18 cellular contexts compared by ENCODE assay signal in the genomic region with DNA sequence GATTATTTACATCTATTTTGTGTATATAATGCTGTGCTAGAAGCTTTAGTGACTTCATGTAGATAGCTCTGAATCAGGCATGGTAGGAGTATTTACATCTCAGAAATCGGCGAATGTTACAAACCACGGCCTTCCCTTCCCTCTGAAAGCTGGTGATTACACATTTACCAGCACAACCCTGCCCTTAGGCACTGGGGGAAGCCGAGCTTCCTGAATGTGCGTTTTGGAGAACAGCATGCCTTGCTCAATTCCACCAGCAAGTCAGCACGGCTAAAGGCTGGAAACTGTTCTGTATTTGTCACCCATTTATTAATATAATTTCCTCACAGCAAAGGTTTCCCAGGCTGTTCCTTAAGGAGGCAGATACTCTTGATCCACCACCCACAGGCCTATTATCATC. TPM values are rescaled to one million over a fixed set of nuclear protein-coding genes. Genes with fewer than 3 reads are reported as not detected.
DNase-seq lines count a peak whose midpoint lies in the region; ATAC-seq and FAIRE-seq lines count a peak whose summit lies in the region.
"Had no signal": no experiment of that assay in that cellular context is flagged by ENCODE, and none has a peak within 500 bp of the region (broad histone marks: within the 10 kb centered on the region; RNA-seq: fewer than 3 reads in every experiment).

No MANE protein-coding gene starts in this region.

- no peak overlapping the region for H4K91ac ChIP-seq in trophoblast cell (ENCODE audit: low read depth, low read length)

- no peak overlapping the region for H3K14ac ChIP-seq in trophoblast cell (ENCODE audit: low read length)

- no peaks in the 10 kb centered on the region for H3K36me3 ChIP-seq in SK-N-MC (ENCODE audit: insufficient read depth, low read length)
- no peaks in the 10 kb centered on the region for H3K36me3 ChIP-seq in trophoblast cell (ENCODE audit: control insufficient read depth in 1 of 2, insufficient read depth in 2 of 2, low read length in 2 of 2)
- no peaks in the 10 kb centered on the region for H3K36me3 ChIP-seq in aorta (ENCODE audit: control insufficient read depth in 1 of 2, insufficient read depth in 2 of 2, low read length in 1 of 2)
- H3K36me3 ChIP-seq: Peyer's patch, SJCRH30 had no signal

- no peak overlapping the region for H3K9ac ChIP-seq in SK-N-MC (ENCODE audit: insufficient read length)
- H3K9ac ChIP-seq in trophoblast cell (ENCODE audit: low read length), result no peak overlapping the region

- H3K18ac ChIP-seq in trophoblast cell (ENCODE audit: low read length), result no peak overlapping the region

- H3K27me3 ChIP-seq in trophoblast cell (ENCODE audit: insufficient read depth, low read length) (no peaks in the 10 kb centered on the region), aorta (ENCODE audit: control insufficient read depth in 1 of 2, insufficient read depth in 2 of 2, low read length in 1 of 2) (no peaks in the 10 kb centered on the region)
- H3K27me3 ChIP-seq: Peyer's patch, SJCRH30 had no signal

- WGBS in trophoblast cell (ENCODE audit: extremely low coverage, insufficient coverage, insufficient read length), result no CpG with 5 or more reads among the region's 6 CpGs
- 59 to 69% methylated on average over 6 of the region's 6 CpGs for WGBS in aorta, 2 donors

- no peak overlapping the region for H4K12ac ChIP-seq in trophoblast cell (ENCODE audit: low read depth, low read length)

- ATAC-seq in aorta (ENCODE audit: low FRiP score), result no peak

- no peak overlapping the region for H2BK120ac ChIP-seq in trophoblast cell (ENCODE audit: insufficient read depth, low read length, poor library complexity)

- H3K9me3 ChIP-seq in SK-N-MC (ENCODE audit: low read depth, low read length), result no peaks in the 10 kb centered on the region
- peaks cover 10% of the 10 kb centered on the region for H3K9me3 ChIP-seq in trophoblast cell (ENCODE audit: insufficient read depth, low read depth, low read length)
- peaks cover 11% of the 10 kb centered on the region for H3K9me3 ChIP-seq in aorta (ENCODE audit: control insufficient read depth, low read length)
- H3K9me3 ChIP-seq: SJCRH30 had no signal

- H4K8ac ChIP-seq in trophoblast cell (ENCODE audit: low read depth, low read length), result no peak overlapping the region

- FAIRE-seq in HTR-8/SVneo (lab: Jason Lieb, UNC), result no peak
- FAIRE-seq: H1 had no signal

- H3K4me2 ChIP-seq in trophoblast cell (ENCODE audit: low read length), result no peak overlapping the region

- no peak overlapping the region for H2AK5ac ChIP-seq in trophoblast cell (ENCODE audit: low read length)

- H3K4me1 ChIP-seq in trophoblast cell (ENCODE audit: control insufficient read depth in 1 of 2, insufficient read depth in 2 of 2, low read length in 2 of 2) (peaks cover 0 to 10% of the 10 kb centered on the region in 2 experiments), aorta (ENCODE audit: control insufficient read depth in 1 of 2, insufficient read depth in 2 of 2, low read length in 2 of 2) (no peaks in the 10 kb centered on the region)
- H3K4me1 ChIP-seq: Peyer's patch, SJCRH30 had no signal

- H3K79me2 ChIP-seq in trophoblast cell (ENCODE audit: control insufficient read depth, insufficient read depth, low read length, poor library complexity), result no peaks in the 10 kb centered on the region

- no peak overlapping the region for H3K23ac ChIP-seq in trophoblast cell (ENCODE audit: low read length)

- H3K4ac ChIP-seq in trophoblast cell (ENCODE audit: low read depth, low read length), result no peak overlapping the region

- H3K79me1 ChIP-seq in trophoblast cell (ENCODE audit: low read length), result no peaks in the 10 kb centered on the region

- H3K4me3 ChIP-seq in SK-N-MC, result no peak overlapping the region
- no peak overlapping the region for H3K4me3 ChIP-seq in trophoblast cell (ENCODE audit: low read depth, low read length)
- H3K4me3 ChIP-seq in aorta (ENCODE audit: low read length in 2 of 2), result no peak overlapping the region
- H3K4me3 ChIP-seq: Peyer's patch, SJCRH30 had no signal

- H2AFZ ChIP-seq in trophoblast cell (ENCODE audit: insufficient read depth, low read length, poor library complexity), result no peak overlapping the region

- intact Hi-C loops in aorta (cut with DNase I), result no loop called here

- H3K27ac ChIP-seq in SK-N-MC (no peak overlapping the region), trophoblast cell (ENCODE audit: low read depth, low read length) (no peak overlapping the region), aorta (ENCODE audit: low read depth in 1 of 2, low read length in 2 of 2) (no peak overlapping the region)
- H3K27ac ChIP-seq: Peyer's patch, SJCRH30 had no signal

- H2BK5ac ChIP-seq in trophoblast cell (ENCODE audit: low read depth, low read length, poor library complexity), result no peak overlapping the region

- no peak overlapping the region for H2BK12ac ChIP-seq in trophoblast cell (ENCODE audit: low read length)

- DNase-seq in H4 (ENCODE audit: low spot score) (peak; percentile 8), SK-N-MC (ENCODE audit: low read depth, low spot score) (peak; percentile 6), fibroblast of gingiva (ENCODE audit: low read depth) (peak; percentile 45), trophoblast cell (peak; percentile 70 to 80), HTR-8/SVneo (ENCODE audit: insufficient read length, low spot score) (no peak), aorta (no peak), NCI-H1092 (lab: John Stamatoyannopoulos, UW) (no peak)
- DNase-seq: CD4-positive, CD25-positive, alpha-beta regulatory T cell; DMS79; GDM1; HFFc6; NCI-H1417; NCI-H1930; NCI-H2171; NCI-H510A; Peyer's patch; SJCRH30 had no signal

RNA-seq across cellular contexts. Expression of a gene that starts 55.3 kb away (rescaled TPM):
- total RNA-seq in H4 (2014; rRNA removed; shearing (Covaris generic)), result 3.8 and 4.3 TPM in 2 replicates
- polyA plus RNA-seq in trophoblast cell (2013), result 3.0 and 3.6 TPM in 2 replicates
- 1 to 10 TPM; 1.2 to 2.4 TPM for total RNA-seq in aorta
- 1 to 10 TPM in 1 of 2 donors, under 1 TPM in 1; 0.72 to 1.8 TPM for polyA plus RNA-seq in aorta
- total RNA-seq: CD4-positive, CD25-positive, alpha-beta regulatory T cell had no signal
- polyA plus RNA-seq: CD4-positive, CD25-positive, alpha-beta regulatory T cell had no signal

Comparison
In these comparisons a context has a peak if more than half of its experiments do, and no peak if none do; other contexts are left out.
1. DNase-seq: peak in H4 (single experiment), SK-N-MC (single experiment), fibroblast of gingiva (single experiment) and trophoblast cell (2 of 2); none in HTR-8/SVneo (single experiment), aorta (0 of 2) and NCI-H1092 (single experiment).